ENCODE assay signal across 1 cellular context in the genomic region with DNA sequence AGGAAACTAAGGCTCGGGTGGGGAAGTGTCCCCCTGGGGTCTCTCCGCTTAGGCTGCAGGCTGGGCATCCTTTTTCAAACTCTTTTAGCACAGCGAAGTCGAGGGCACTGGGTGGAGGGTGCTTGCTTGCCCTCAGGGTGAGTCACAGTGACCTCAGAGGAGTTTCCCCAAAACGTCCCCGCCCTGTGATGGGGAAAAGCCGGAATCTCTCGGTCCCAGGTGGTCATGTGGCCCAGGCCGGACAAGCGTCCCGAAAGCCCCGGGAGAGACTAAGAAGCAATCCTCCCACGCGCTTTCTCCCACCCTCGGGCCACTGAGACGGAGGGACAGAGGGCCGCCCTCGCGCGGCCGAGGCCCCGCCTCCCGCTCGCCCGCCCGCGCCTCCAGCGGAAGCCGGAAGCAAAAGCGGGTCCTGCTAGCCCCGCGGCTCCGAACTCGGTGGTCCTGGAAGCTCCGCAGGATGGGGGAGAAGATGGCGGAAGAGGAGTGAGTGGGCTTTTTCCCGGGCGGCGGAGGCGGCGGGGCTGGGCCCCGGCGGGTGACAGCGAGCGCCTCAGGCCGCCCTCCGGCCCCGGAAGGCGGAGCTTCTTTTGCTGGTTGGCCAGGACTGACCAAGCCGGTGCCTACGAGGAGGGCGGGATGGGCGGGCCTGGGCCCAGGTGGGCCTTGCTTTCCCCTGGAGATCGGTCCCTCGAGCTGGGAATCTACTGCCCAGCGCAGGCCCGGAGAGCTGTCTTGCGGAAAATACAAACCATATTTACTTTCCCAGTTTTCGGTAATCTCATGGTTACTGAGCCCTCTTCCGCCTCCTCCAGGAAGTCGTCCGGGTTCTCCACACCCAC.
TF ChIP-seq lines count a peak whose summit lies in the region.

A gene with protein sequence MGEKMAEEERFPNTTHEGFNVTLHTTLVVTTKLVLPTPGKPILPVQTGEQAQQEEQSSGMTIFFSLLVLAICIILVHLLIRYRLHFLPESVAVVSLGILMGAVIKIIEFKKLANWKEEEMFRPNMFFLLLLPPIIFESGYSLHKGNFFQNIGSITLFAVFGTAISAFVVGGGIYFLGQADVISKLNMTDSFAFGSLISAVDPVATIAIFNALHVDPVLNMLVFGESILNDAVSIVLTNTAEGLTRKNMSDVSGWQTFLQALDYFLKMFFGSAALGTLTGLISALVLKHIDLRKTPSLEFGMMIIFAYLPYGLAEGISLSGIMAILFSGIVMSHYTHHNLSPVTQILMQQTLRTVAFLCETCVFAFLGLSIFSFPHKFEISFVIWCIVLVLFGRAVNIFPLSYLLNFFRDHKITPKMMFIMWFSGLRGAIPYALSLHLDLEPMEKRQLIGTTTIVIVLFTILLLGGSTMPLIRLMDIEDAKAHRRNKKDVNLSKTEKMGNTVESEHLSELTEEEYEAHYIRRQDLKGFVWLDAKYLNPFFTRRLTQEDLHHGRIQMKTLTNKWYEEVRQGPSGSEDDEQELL (plus strand): TSS at position 366 of the 842 bp plus-strand sequence. CDS start 95 bp downstream, at position 461.

TF ChIP-seq in H1, 55 proteins besides CTCF, POLR2A, EP300 and RAD21 (continued from another document):
- TF ChIP-seq HDAC2 (IDR thresholded peaks at IDR 0.05; ENCODE audit: borderline replicate concordance in 1 of 2, low read depth in 2 of 2, low read length in 2 of 2) (0 out of 4 replicates have a peak, but pooled peaks of 1 of the 2 experiments have one; percentile 80), MAFK (IDR thresholded peaks at IDR 0.05; ENCODE audit: low read depth, low read length) (no peak), TCF12 (IDR thresholded peaks at IDR 0.05; ENCODE audit: low read depth, low read length) (no peak), SP4 (IDR thresholded peaks at IDR 0.05; ENCODE audit: low read length) (no peak), HDAC6 (IDR thresholded peaks at IDR 0.05; ENCODE audit: low read depth, low read length) (no peak), JUND (IDR thresholded peaks at IDR 0.05; ENCODE audit: low read length) (no peak), RFX5 (IDR thresholded peaks at IDR 0.05; ENCODE audit: borderline replicate concordance, low read depth, low read length) (no peak), ASH2L (IDR thresholded peaks at IDR 0.05; ENCODE audit: low read length) (no peak), CHD1 (IDR thresholded peaks at IDR 0.05; ENCODE audit: low read depth, low read length) (no peak), POLR2AphosphoS5 (IDR thresholded peaks at IDR 0.05; ENCODE audit: low read depth, low read length) (peak; percentile 42)
TF ChIP-seq in H1: peak in this region for 18.
